Comparison of ENCODE assay signal across 8 cellular contexts in genomic region chr3:50617911-50618481, GRCh38. TPM values are rescaled to one million over a fixed set of nuclear protein-coding genes. Genes with fewer than 3 reads are reported as not detected.
DNase-seq lines count a peak whose midpoint lies in the region; ATAC-seq and TF ChIP-seq lines count a peak whose summit lies in the region.

No MANE protein-coding gene starts in this region.

- H3K9me3 ChIP-seq in liver (ENCODE audit: control insufficient read depth in 4 of 4, low read length in 3 of 4) (no peaks in the 10 kb centered on the region), tibial nerve (no peaks in the 10 kb centered on the region)

- no peaks in the 10 kb centered on the region for H3K27me3 ChIP-seq in liver (ENCODE audit: control insufficient read depth in 4 of 4, insufficient read depth in 4 of 4, low read length in 3 of 4)
- H3K27me3 ChIP-seq in tibial nerve: no peaks in the 10 kb centered on the region

- peak overlapping the region; percentile 92 for H3K27ac Mint-ChIP-seq in activated T-cell treated with anti-CD3 and anti-CD28 coated beads, Interleukin-2, amount 50 U/mL, for 24 hours

- H3K27ac ChIP-seq in liver (ENCODE audit: low read depth in 1 of 2, low read length in 2 of 2): peak overlapping the region; percentile 62 to 82
- peak overlapping the region in 3 of 4 donors; percentile 87 to 93 (median 91) for H3K27ac ChIP-seq in tibial nerve

- peak overlapping the region; percentile 56 for H3K4me3 ChIP-seq in astrocyte of the cerebellum (ENCODE audit: low read depth, low read length)
- H3K4me3 ChIP-seq in liver (ENCODE audit: low read depth in 1 of 3, low read length in 3 of 3): peak overlapping the region; percentile 63 to 73 (median 70)
- peak overlapping the region; percentile 73 to 92 (median 82) for H3K4me3 ChIP-seq in tibial nerve

- peaks cover 72% of the 10 kb centered on the region for H3K4me1 Mint-ChIP-seq in activated T-cell treated with anti-CD3 and anti-CD28 coated beads, Interleukin-2, amount 50 U/mL, for 24 hours (ENCODE audit: low read depth)

- peak overlapping the region; percentile 92 for H3K4me3 Mint-ChIP-seq in activated T-cell treated with anti-CD3 and anti-CD28 coated beads, Interleukin-2, amount 50 U/mL, for 24 hours

- H3K4me1 ChIP-seq in liver (ENCODE audit: control insufficient read depth in 4 of 4, insufficient read depth in 4 of 4, low read length in 3 of 4): peaks cover 3 to 51% (median 38%) of the 10 kb centered on the region in 4 donors
- peaks cover 0 to 52% (median 15%) of the 10 kb centered on the region in 4 donors for H3K4me1 ChIP-seq in tibial nerve

- H3K9ac ChIP-seq in liver (ENCODE audit: low read depth in 1 of 2, low read length in 2 of 2): peak overlapping the region; percentile 80 to 87

- ATAC-seq in HG03565 (IDR thresholded peaks at IDR 0.05; ENCODE audit: unreplicated experiment) (no peak), GM21367 (IDR thresholded peaks at IDR 0.05; ENCODE audit: unreplicated experiment) (no peak)

- no peaks in the 10 kb centered on the region for H3K27me3 Mint-ChIP-seq in activated T-cell treated with anti-CD3 and anti-CD28 coated beads, Interleukin-2, amount 50 U/mL, for 24 hours

- TF ChIP-seq RAD21 in liver (IDR thresholded peaks at IDR 0.05): no peak

- TF ChIP-seq CTCF in astrocyte of the cerebellum (IDR thresholded peaks at IDR 0.05; ENCODE audit: low read depth, low read length, missing control alignments): no peak
- TF ChIP-seq CTCF in liver (IDR thresholded peaks at IDR 0.05; ENCODE audit: low read depth, low read length, missing input control): no peak
- no peak for TF ChIP-seq CTCF in tibial nerve (IDR thresholded peaks at IDR 0.05)

- TF ChIP-seq EP300 in tibial nerve (IDR thresholded peaks at IDR 0.05): no peak

- H3K36me3 ChIP-seq in liver (ENCODE audit: control insufficient read depth in 4 of 4, insufficient read depth in 3 of 4, low read depth in 1 of 4, low read length in 3 of 4) (peaks cover 0 to 1% (median 0%) of the 10 kb centered on the region in 4 donors), tibial nerve (peaks cover 0 to 10% (median 0%) of the 10 kb centered on the region in 3 donors)

- in situ Hi-C loops in astrocyte of the cerebellum (cut with HindIII; ENCODE audit: low sequenced_read_pairs): no loop called here

- H3K9me3 Mint-ChIP-seq in activated T-cell treated with anti-CD3 and anti-CD28 coated beads, Interleukin-2, amount 50 U/mL, for 24 hours: no peaks in the 10 kb centered on the region

- DNase-seq in activated T-cell treated with anti-CD3 and anti-CD28 coated beads, Interleukin-2, amount 50 U/mL, for 24 hours: peak; percentile 56
- no peak for DNase-seq in activated T-cell treated with anti-CD3 and anti-CD28 coated beads, Interleukin-2, amount 50 U/mL, for 1 hour
- no peak for DNase-seq in astrocyte of the cerebellum (ENCODE audit: low read depth)
- no peak for DNase-seq in tibial nerve (ENCODE audit: low spot score in 2 of 2)
- no peak for DNase-seq in dermis blood vessel endothelial cell

- no peak for TF ChIP-seq POLR2A in tibial nerve (IDR thresholded peaks at IDR 0.05)

- WGBS in liver: 80% methylated on average over 6 of the region's 6 CpGs
- 56 to 74% methylated on average over 2 to 5 of the region's 6 CpGs for whole genome bisulfite sequencing in tibial nerve, 2 donors

- peaks cover 80% of the 10 kb centered on the region for H3K36me3 Mint-ChIP-seq in activated T-cell treated with anti-CD3 and anti-CD28 coated beads, Interleukin-2, amount 50 U/mL, for 24 hours (ENCODE audit: low read depth)

TF ChIP-seq in liver, 16 proteins besides CTCF, POLR2A, EP300 and RAD21:
- TF ChIP-seq RXRA (IDR thresholded peaks at IDR 0.05) (no peak), REST (IDR thresholded peaks at IDR 0.05) (no peak), ATF3 (IDR thresholded peaks at IDR 0.05) (no peak), GABPA (IDR thresholded peaks at IDR 0.05 in 1 of 2, conservative IDR thresholded peaks at IDR 0.05 in 1 of 2) (no peak), TAF1 (conservative IDR thresholded peaks at IDR 0.05) (no peak), HNF4A (conservative IDR thresholded peaks at IDR 0.05) (no peak), ZBTB33 (IDR thresholded peaks at IDR 0.05) (no peak)
TF ChIP-seq in liver: peak in this region for 0.

RNA-seq across cellular contexts. Expression of gene MAPKAPK3, which starts 1.0 kb away (rescaled TPM):
- total RNA-seq in liver (10 to 100 TPM; 20.4 to 32.9 TPM), tibial nerve (10 to 100 TPM; 17.2 to 53.7 (median 18.0) TPM), dermis blood vessel endothelial cell (9.2 and 11.9 TPM in 2 replicates)
- polyA plus RNA-seq in liver: 10 to 100 TPM; 13.9 to 17.5 TPM

RNA-seq across cellular contexts. Expression of gene CISH, which starts 6.4 kb away (rescaled TPM):
- total RNA-seq in liver: 10 to 100 TPM in 1 of 2 donors, 1 to 10 TPM in 1; 4.7 to 30.6 TPM
- 10 to 100 TPM; 17.9 to 32.5 TPM for polyA plus RNA-seq in liver
- 10 to 100 TPM in 1 of 4 donors, 1 to 10 TPM in 3; 5.5 to 15.5 (median 5.8) TPM for total RNA-seq in tibial nerve
- total RNA-seq in dermis blood vessel endothelial cell: 0.37 and 0.51 TPM in 2 replicates

RNA-seq across cellular contexts. Expression of gene HEMK1, which starts 48.7 kb away (rescaled TPM):
- total RNA-seq in liver: 1 to 10 TPM; 3.7 to 9.2 TPM
- polyA plus RNA-seq in liver: 1 to 10 TPM; 8.7 to 9.5 TPM
- total RNA-seq in tibial nerve: 10 to 100 TPM in 1 of 4 donors, 1 to 10 TPM in 3; 6.9 to 10.2 (median 8.8) TPM
- 8.1 and 13.3 TPM in 2 replicates for total RNA-seq in dermis blood vessel endothelial cell

RNA-seq across cellular contexts. Expression of gene C3orf18, which starts 50.4 kb away (rescaled TPM):
- total RNA-seq in liver (1 to 10 TPM; 1.8 to 2.7 TPM), tibial nerve (10 to 100 TPM; 12.2 to 21.1 (median 19.1) TPM), dermis blood vessel endothelial cell (2.7 and 3.6 TPM in 2 replicates)
- polyA plus RNA-seq in liver: 1 to 10 TPM in 1 of 2 donors, under 1 TPM in 1; 0.54 to 1.1 TPM

RNA-seq across cellular contexts. Expression of gene DOCK3, which starts 56.7 kb away (rescaled TPM):
- total RNA-seq in liver (under 1 TPM in 1 of 2 donors, not detected in 1; 0.08 TPM), tibial nerve (1 to 10 TPM; 4.0 to 6.3 (median 5.8) TPM), dermis blood vessel endothelial cell (under 0.01 TPM in 1 of 2 replicates, not detected in the other)
- under 1 TPM; 0.01 to 0.06 TPM for polyA plus RNA-seq in liver
